In genomic region chr22:39003165-39003638, GRCh38 we compare ENCODE assay signal across 8 cellular contexts. TPM values are rescaled to one million over a fixed set of nuclear protein-coding genes. Genes with fewer than 3 reads are reported as not detected.
A peak's percentile ranks its signal among the peaks of the same experiment; 100 is the strongest.
DNase-seq lines count a peak whose midpoint lies in the region; ATAC-seq, FAIRE-seq and TF ChIP-seq lines count a peak whose summit lies in the region.

No MANE protein-coding gene starts in this region.

- H4K20me1 ChIP-seq in BLaER1 = no peaks in the 10 kb centered on the region

- H3K9ac ChIP-seq in BLaER1 = no peak overlapping the region

- H3K9me3 ChIP-seq in BLaER1 (peaks cover 8% of the 10 kb centered on the region; the same call in 1 of the 2 replicates), T-helper 17 cell (ENCODE audit: control insufficient read depth, low read length, poor library complexity, severe bottlenecking) (no peaks in the 10 kb centered on the region), adrenal gland (replicated peaks in 1 of 3) (no peaks in the 10 kb centered on the region)

- TF ChIP-seq CTCF in adrenal gland (IDR thresholded peaks at IDR 0.05) = peak; percentile 71 to 91 (median 82)

- ATAC-seq in T-helper 17 cell (peak; percentile 92), left ventricle myocardium superior (peak; percentile 95), sciatic nerve (peak; percentile 95), HG03442 (IDR thresholded peaks at IDR 0.05; ENCODE audit: unreplicated experiment) (no peak)

- H3K4me1 ChIP-seq in BLaER1 (peaks cover 17% of the 10 kb centered on the region), adrenal gland (replicated peaks in 1 of 2) (peaks cover 0 to 7% of the 10 kb centered on the region in 2 donors)

- no peak overlapping the region for H3K4me3 Mint-ChIP-seq in T-helper 17 cell

- H3K27ac ChIP-seq in BLaER1 (no peak overlapping the region; the same call in 1 of the 2 replicates), adrenal gland (no peak overlapping the region)

- H3K4me2 ChIP-seq in BLaER1 = peak overlapping the region; percentile 67

- H3K27me3 ChIP-seq in BLaER1 = no peaks in the 10 kb centered on the region
- no peaks in the 10 kb centered on the region for H3K27me3 ChIP-seq in adrenal gland

- H3K4me1 Mint-ChIP-seq in T-helper 17 cell = peaks cover 14% of the 10 kb centered on the region

- H3K27ac Mint-ChIP-seq in T-helper 17 cell = no peak overlapping the region

- H3K36me3 Mint-ChIP-seq in T-helper 17 cell (ENCODE audit: low read depth) = peaks cover 2% of the 10 kb centered on the region

- 11 to 25% (median 15%) methylated on average over 7 of the region's 7 CpGs for WGBS in adrenal gland, 4 donors

- FAIRE-seq in GM19239 (lab: Jason Lieb, UNC) = peak; percentile 97

- DNase-seq in GM19239 (ENCODE audit: insufficient read length, low spot score) (peak; percentile 83), M059J (ENCODE audit: low read depth) (peak; percentile 81), T-helper 17 cell (peak; percentile 30 to 55 (median 52)), adrenal gland (peak; percentile 70 to 88 (median 87)), left ventricle myocardium superior (peak; percentile 71), sciatic nerve (ENCODE audit: low spot score) (peak; percentile 87)

- no peak for TF ChIP-seq POLR2A in adrenal gland (IDR thresholded peaks at IDR 0.05)

- H3K36me3 ChIP-seq in BLaER1 (no peaks in the 10 kb centered on the region), adrenal gland (replicated peaks in 1 of 2) (no peaks in the 10 kb centered on the region)

- no peaks in the 10 kb centered on the region for H3K27me3 Mint-ChIP-seq in T-helper 17 cell

- H3K4me3 ChIP-seq in BLaER1 (no peak overlapping the region), adrenal gland (no peak overlapping the region)

- intact Hi-C loops in adrenal gland (cut with DNase I) = loop anchor here (5.0 to 10.0 kb wide), 4 partner anchors 136 to 312 kb away; partner anchors contain the start of gene RPL3 (in 1 of the 2)
- intact Hi-C loops in left ventricle myocardium superior (cut with micrococcal nuclease) = no loop called here
- intact Hi-C loops in sciatic nerve (cut with DNase I) = no loop called here

RNA-seq across cellular contexts. Expression of gene APOBEC3C, which starts 10.9 kb away (rescaled TPM):
- 10.0 and 13.8 TPM in 2 replicates for total RNA-seq in M059J (2014; rRNA removed; shearing (Covaris generic))
- total RNA-seq in T-helper 17 cell = 10 to 100 TPM; 35.9 to 39.8 TPM
- total RNA-seq in adrenal gland = 10 to 100 TPM; 31.0 to 88.2 (median 40.5) TPM
- polyA plus RNA-seq in adrenal gland = 10 to 100 TPM; 38.5 to 62.0 (median 42.9) TPM
- total RNA-seq in left ventricle myocardium superior = 31.1 TPM
- 25.1 TPM for total RNA-seq in sciatic nerve

RNA-seq across cellular contexts. Expression of gene APOBEC3D, which starts 17.7 kb away (rescaled TPM):
- 1.1 and 1.6 TPM in 2 replicates for total RNA-seq in M059J (2014; rRNA removed; shearing (Covaris generic))
- total RNA-seq in T-helper 17 cell = 10 to 100 TPM; 12.2 to 17.6 TPM
- 1 to 10 TPM; 1.8 to 7.9 (median 6.0) TPM for total RNA-seq in adrenal gland
- 1 to 10 TPM; 1.8 to 4.8 (median 2.0) TPM for polyA plus RNA-seq in adrenal gland
- 1.0 TPM for total RNA-seq in left ventricle myocardium superior
- total RNA-seq in sciatic nerve = 3.9 TPM

RNA-seq across cellular contexts. Expression of gene APOBEC3B, which starts 21.1 kb away (rescaled TPM):
- total RNA-seq in M059J (2014; rRNA removed; shearing (Covaris generic)) = 14.8 and 22.6 TPM in 2 replicates
- total RNA-seq in T-helper 17 cell (1 to 10 TPM; 1.2 to 1.5 TPM), adrenal gland (1 to 10 TPM in 6 of 8 donors, under 1 TPM in 1, not detected in 1; 0.74 to 2.4 (median 1.5) TPM), left ventricle myocardium superior (0.55 TPM), sciatic nerve (2.2 TPM)
- 1 to 10 TPM in 2 of 3 donors, under 1 TPM in 1; 0.32 to 2.8 (median 1.0) TPM for polyA plus RNA-seq in adrenal gland

RNA-seq across cellular contexts. Expression of gene APOBEC3F, which starts 37.5 kb away (rescaled TPM):
- 4.8 and 6.1 TPM in 2 replicates for total RNA-seq in M059J (2014; rRNA removed; shearing (Covaris generic))
- total RNA-seq in T-helper 17 cell = 10 to 100 TPM; 11.7 to 13.5 TPM
- 10 to 100 TPM in 6 of 8 donors, 1 to 10 TPM in 2; 7.0 to 22.1 (median 11.0) TPM for total RNA-seq in adrenal gland
- polyA plus RNA-seq in adrenal gland = 10 to 100 TPM in 2 of 3 donors, 1 to 10 TPM in 1; 8.6 to 20.2 (median 12.9) TPM
- total RNA-seq in left ventricle myocardium superior = 4.4 TPM
- total RNA-seq in sciatic nerve = 12.3 TPM

RNA-seq across cellular contexts. Expression of gene APOBEC3A, which starts 45.8 kb away (rescaled TPM):
- not detected in 2 replicates for total RNA-seq in M059J (2014; rRNA removed; shearing (Covaris generic))
- total RNA-seq in T-helper 17 cell (1 to 10 TPM in 1 of 2 donors, under 1 TPM in 1; 0.70 to 4.1 TPM), adrenal gland (under 1 TPM in 4 of 8 donors, not detected in 4; 0.28 to 0.95 (median 0.54) TPM), left ventricle myocardium superior (0.82 TPM), sciatic nerve (9.3 TPM)
- under 1 TPM; 0.27 to 0.72 (median 0.48) TPM for polyA plus RNA-seq in adrenal gland

Comparison
In these comparisons a context has a peak if more than half of its experiments do, and no peak if none do; other contexts are left out.
1. intact Hi-C loops: an anchor here in adrenal gland (5.0 to 10.0 kb wide); none called in left ventricle myocardium superior and sciatic nerve.